17 cellular contexts compared by ENCODE assay signal in genomic region chr1:66248746-66249145, GRCh38.
DNase-seq lines count a peak whose midpoint lies in the region; ATAC-seq and TF ChIP-seq lines count a peak whose summit lies in the region.
"Had no signal": no experiment of that assay in that cellular context is flagged by ENCODE, and none has a peak within 500 bp of the region (broad histone marks: within the 10 kb centered on the region; RNA-seq: fewer than 3 reads in every experiment).

No MANE protein-coding gene starts in this region.

- H3K9me3 Mint-ChIP-seq in natural killer cell treated with Interleukin-12 subunit alpha and Interleukin-12 subunit beta and Interleukin-15 and Interleukin-18, amount 100 ng/mL, for 72 hours = no peaks in the 10 kb centered on the region
- no peaks in the 10 kb centered on the region for H3K9me3 Mint-ChIP-seq in natural killer cell
- no peaks in the 10 kb centered on the region for H3K9me3 Mint-ChIP-seq in osteocyte (ENCODE audit: unreplicated experiment)

- peak overlapping the region in 1 of 2 donors; percentile 90 for H3K27ac Mint-ChIP-seq in natural killer cell treated with Interleukin-12 subunit alpha and Interleukin-12 subunit beta and Interleukin-15 and Interleukin-18, amount 100 ng/mL, for 72 hours
- no peak overlapping the region for H3K27ac Mint-ChIP-seq in natural killer cell
- peak overlapping the region; percentile 17 for H3K27ac Mint-ChIP-seq in osteocyte (ENCODE audit: unreplicated experiment)
- H3K27ac Mint-ChIP-seq: progenitor cell of endocrine pancreas had no signal

- peak overlapping the region; percentile 9 for H3K4me3 Mint-ChIP-seq in natural killer cell treated with Interleukin-12 subunit alpha and Interleukin-12 subunit beta and Interleukin-15 and Interleukin-18, amount 100 ng/mL, for 72 hours
- H3K4me3 Mint-ChIP-seq in natural killer cell (no peak overlapping the region), osteocyte (ENCODE audit: unreplicated experiment) (no peak overlapping the region)

- intact Hi-C loops in natural killer cell (cut with micrococcal nuclease) = no loop called here

- ATAC-seq in natural killer cell treated with Interleukin-12 subunit alpha and Interleukin-12 subunit beta and Interleukin-15 and Interleukin-18, amount 100 ng/mL, for 72 hours = no peak
- ATAC-seq in natural killer cell (no peak), HG02798 (IDR thresholded peaks at IDR 0.05; ENCODE audit: poor library complexity, unreplicated experiment) (no peak), GM18505 (IDR thresholded peaks at IDR 0.05; ENCODE audit: unreplicated experiment) (no peak)
- ATAC-seq: PC-3 had no signal

- no peak for DNase-seq in natural killer cell treated with Interleukin-12 subunit alpha and Interleukin-12 subunit beta and Interleukin-15 and Interleukin-18, amount 100 ng/mL, for 72 hours (ENCODE audit: low spot score)
- DNase-seq in natural killer cell = no peak
- DNase-seq in amniotic epithelial cell (ENCODE audit: low read depth) = peak; percentile 64
- DNase-seq in osteocyte (ENCODE audit: extremely low spot score, unreplicated experiment) = no peak
- no peak for DNase-seq in NCI-H345 treated with DMSO at 0.1 percent for 48 hours (lab: John Stamatoyannopoulos, UW; ENCODE audit: unreplicated experiment)
- DNase-seq: activated CD4-positive, alpha-beta T cell treated with anti-CD3 and anti-CD28 coated beads for 4 hours; activated naive CD4-positive, alpha-beta T cell treated with Interleukin-2 at 50 U/mL for 16 hours; DMS79; left cardiac atrium; midbrain; NCI-H1436; NCI-H82; PC-3; SK-N-SH had no signal

- peaks cover 15 to 50% of the 10 kb centered on the region in 2 donors for H3K4me1 Mint-ChIP-seq in natural killer cell treated with Interleukin-12 subunit alpha and Interleukin-12 subunit beta and Interleukin-15 and Interleukin-18, amount 100 ng/mL, for 72 hours (ENCODE audit: low read depth in 2 of 2)
- H3K4me1 Mint-ChIP-seq in natural killer cell = peaks cover 4% of the 10 kb centered on the region in 2 donors
- peaks cover 18% of the 10 kb centered on the region for H3K4me1 Mint-ChIP-seq in osteocyte (ENCODE audit: unreplicated experiment)

- H3K27me3 Mint-ChIP-seq in natural killer cell treated with Interleukin-12 subunit alpha and Interleukin-12 subunit beta and Interleukin-15 and Interleukin-18, amount 100 ng/mL, for 72 hours = peaks cover 0 to 2% of the 10 kb centered on the region in 2 donors
- H3K27me3 Mint-ChIP-seq in natural killer cell (ENCODE audit: low read depth in 2 of 2) (no peaks in the 10 kb centered on the region), osteocyte (ENCODE audit: unreplicated experiment) (no peaks in the 10 kb centered on the region)

- no peak for TF ChIP-seq POLR2A in GM18505 (IDR thresholded peaks at IDR 0.05; ENCODE audit: borderline replicate concordance, extremely low read depth, insufficient read depth, insufficient read length)

- no peak for TF ChIP-seq CTCF in natural killer cell (IDR thresholded peaks at IDR 0.05)
- TF ChIP-seq CTCF in osteocyte (IDR thresholded peaks at IDR 0.05) = no peak

- no peaks in the 10 kb centered on the region for H3K36me3 Mint-ChIP-seq in natural killer cell treated with Interleukin-12 subunit alpha and Interleukin-12 subunit beta and Interleukin-15 and Interleukin-18, amount 100 ng/mL, for 72 hours
- H3K36me3 Mint-ChIP-seq in natural killer cell (no peaks in the 10 kb centered on the region), osteocyte (ENCODE audit: unreplicated experiment) (no peaks in the 10 kb centered on the region)
